28 cellular contexts compared by ENCODE assay signal in the genomic region with DNA sequence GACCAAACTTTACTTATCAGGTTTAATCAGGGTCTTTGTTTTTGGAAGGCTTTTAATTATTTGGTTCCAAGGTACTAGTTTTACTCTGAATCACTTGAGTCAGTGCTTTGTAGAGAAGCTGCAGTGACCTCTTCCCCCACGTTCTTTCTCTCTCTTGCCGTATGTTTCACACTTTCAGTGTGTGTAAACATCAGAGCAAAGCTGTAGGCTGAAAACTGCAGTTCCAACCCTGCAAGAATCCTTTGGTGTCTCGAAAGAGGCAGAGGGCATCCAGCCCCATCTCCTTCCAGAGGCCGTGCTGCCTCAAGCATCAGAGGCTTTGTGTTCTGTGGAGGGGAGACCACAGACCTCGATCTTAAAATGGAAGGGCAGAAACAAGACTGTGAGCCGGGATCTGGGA. TPM values are rescaled to one million over a fixed set of nuclear protein-coding genes. Genes with fewer than 3 reads are reported as not detected.
"Had no signal": no experiment of that assay in that cellular context is flagged by ENCODE, and none has a peak within 500 bp of the region (broad histone marks: within the 10 kb centered on the region; RNA-seq: fewer than 3 reads in every experiment).

No MANE protein-coding gene starts in this region.

- H3K4me1 ChIP-seq: neural progenitor cell, pancreas, prostate gland, sigmoid colon, spleen, upper lobe of right lung had no signal

- H3K9me3 Mint-ChIP-seq: mesothelial cell of epicardium; naive B cell; nephron; neural progenitor cell; stimulated activated effector memory CD8-positive, alpha-beta T cell treated with anti-CD3 and anti-CD28 coated beads, Interleukin-12 subunit alpha, Interleukin-12 subunit beta, amount 100 ng/mL, for 72 hours; stimulated activated naive CD8-positive, alpha-beta T cell treated with anti-CD3 and anti-CD28 coated beads, Interleukin-15, Interleukin-2, amounts not matched to agents 100 ng/mL and 50 ng/mL, for 24 hours had no signal

- H3K4me3 Mint-ChIP-seq: mesothelial cell of epicardium; naive B cell; nephron; neural progenitor cell; stimulated activated effector memory CD8-positive, alpha-beta T cell treated with anti-CD3 and anti-CD28 coated beads, Interleukin-12 subunit alpha, Interleukin-12 subunit beta, amount 100 ng/mL, for 72 hours; stimulated activated naive CD8-positive, alpha-beta T cell treated with anti-CD3 and anti-CD28 coated beads, Interleukin-15, Interleukin-2, amounts not matched to agents 100 ng/mL and 50 ng/mL, for 24 hours had no signal

- H3K4me1 Mint-ChIP-seq: mesothelial cell of epicardium; naive B cell; nephron; neural progenitor cell; stimulated activated effector memory CD8-positive, alpha-beta T cell treated with anti-CD3 and anti-CD28 coated beads, Interleukin-12 subunit alpha, Interleukin-12 subunit beta, amount 100 ng/mL, for 72 hours had no signal

- ATAC-seq: pancreas; right cardiac atrium; stimulated activated effector memory CD8-positive, alpha-beta T cell treated with anti-CD3 and anti-CD28 coated beads, Interleukin-12 subunit alpha, Interleukin-12 subunit beta, amount 100 ng/mL, for 72 hours; upper lobe of right lung had no signal

- H3K27ac Mint-ChIP-seq: mesothelial cell of epicardium; nephron; neural progenitor cell; stimulated activated effector memory CD8-positive, alpha-beta T cell treated with anti-CD3 and anti-CD28 coated beads, Interleukin-12 subunit alpha, Interleukin-12 subunit beta, amount 100 ng/mL, for 72 hours; stimulated activated naive CD8-positive, alpha-beta T cell treated with anti-CD3 and anti-CD28 coated beads, Interleukin-15, Interleukin-2, amounts not matched to agents 100 ng/mL and 50 ng/mL, for 24 hours had no signal

- H3K4me2 ChIP-seq: neural progenitor cell had no signal

- DNase-seq: hypothalamus; islet precursor cell; left ventricle myocardium inferior; mesendoderm; naive B cell; pancreas; posterior cingulate gyrus; retina; right cardiac atrium; sigmoid colon; small intestine; spleen; stimulated activated CD4-positive, alpha-beta T cell treated with anti-CD3 and anti-CD28 coated beads, Interleukin-4, amount 100 ng/mL, for 24 hours; stimulated activated naive CD4-positive, alpha-beta T cell; tibial artery; upper lobe of right lung had no signal

- H3K36me3 ChIP-seq: neural progenitor cell, pancreas, prostate gland, sigmoid colon, spleen, suprapubic skin, thoracic aorta, tibial artery, upper lobe of right lung had no signal

- H2AFZ ChIP-seq: neural progenitor cell had no signal

- H3K27ac ChIP-seq: neural progenitor cell, pancreas, prostate gland, sigmoid colon, spleen, suprapubic skin, thoracic aorta, tibial artery, upper lobe of right lung had no signal

- H3K9me3 ChIP-seq: left ventricle myocardium inferior, pancreas, prostate gland, sigmoid colon, spleen, suprapubic skin, thoracic aorta, tibial artery, upper lobe of right lung had no signal

- H3K36me3 Mint-ChIP-seq: mesothelial cell of epicardium; naive B cell; neural progenitor cell; stimulated activated effector memory CD8-positive, alpha-beta T cell treated with anti-CD3 and anti-CD28 coated beads, Interleukin-12 subunit alpha, Interleukin-12 subunit beta, amount 100 ng/mL, for 72 hours had no signal

- H3K4me3 ChIP-seq: left ventricle myocardium inferior, lung, neural progenitor cell, pancreas, prostate gland, sigmoid colon, spleen, suprapubic skin, thoracic aorta, tibial artery, upper lobe of right lung had no signal

- H3K27me3 ChIP-seq: neural progenitor cell, pancreas, sigmoid colon, suprapubic skin, upper lobe of right lung had no signal

RNA-seq across cellular contexts. Expression of gene CFAP61, which starts 42.1 kb away (rescaled TPM):
- total RNA-seq: kidney epithelial cell, mononuclear cell, omental fat pad, spleen, upper lobe of right lung had no signal
